19 cellular contexts compared by ENCODE assay signal in the genomic region with DNA sequence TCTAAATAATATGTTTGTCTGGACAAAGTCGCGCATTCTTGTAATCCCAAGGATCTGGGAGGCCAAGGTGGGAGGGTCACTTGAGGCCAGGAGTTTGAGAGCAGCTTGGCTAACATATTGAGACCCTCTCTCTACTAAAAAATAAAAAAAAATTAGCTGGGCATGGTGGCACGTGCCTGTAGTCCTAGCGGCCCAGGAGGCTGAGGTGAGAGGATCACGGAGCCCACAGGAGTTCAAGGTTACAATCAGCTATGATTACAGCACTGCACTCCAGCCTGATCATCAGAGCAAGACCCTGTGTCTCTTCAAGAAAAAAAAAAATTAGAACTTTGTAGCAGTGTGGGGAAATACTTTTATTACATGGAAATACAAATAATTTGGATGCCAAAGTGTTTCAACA. TPM values are rescaled to one million over a fixed set of nuclear protein-coding genes. Genes with fewer than 3 reads are reported as not detected.
"Had no signal": no experiment of that assay in that cellular context is flagged by ENCODE, and none has a peak within 500 bp of the region (broad histone marks: within the 10 kb centered on the region; RNA-seq: fewer than 3 reads in every experiment).

No MANE protein-coding gene starts in this region.

- H3K4me1 ChIP-seq: testis, uterus had no signal

- FAIRE-seq: astrocyte had no signal

- H3K36me3 ChIP-seq: brain microvascular endothelial cell, uterus had no signal

- H3K27ac ChIP-seq: brain microvascular endothelial cell, testis, uterus had no signal

- H3K27me3 ChIP-seq: brain microvascular endothelial cell, testis, uterus had no signal

- H3K4me3 ChIP-seq: testis, uterus had no signal

- DNase-seq: activated CD4-positive, alpha-beta T cell treated with anti-CD3 and anti-CD28 coated beads for 4 hours; activated CD4-positive, alpha-beta T cell treated with anti-CD3 and anti-CD28 coated beads, Interleukin-2, amount 50 U/mL, for 4 hours; activated CD8-positive, alpha-beta memory T cell treated with anti-CD3 and anti-CD28 coated beads for 24 hours; activated effector memory CD4-positive, alpha-beta T cell treated with Interleukin-2 at 50 U/mL for 16 hours; activated naive CD4-positive, alpha-beta T cell treated with anti-CD3 and anti-CD28 coated beads for 36 hours; activated naive CD8-positive, alpha-beta T cell treated with anti-CD3 and anti-CD28 coated beads for 36 hours; islet precursor cell; naive thymus-derived CD8-positive, alpha-beta T cell; occipital lobe; stimulated activated CD4-positive, alpha-beta T cell treated with anti-CD3 and anti-CD28 coated beads, Interleukin-2, amount 100 ng/mL, for 48 hours; stimulated activated naive CD4-positive, alpha-beta T cell treated with Interleukin-2 at 50 U/mL for 16 hours; T-helper 1 cell; testis; uterus had no signal

- H3K9me3 ChIP-seq: testis, uterus had no signal

- ATAC-seq: esophagus mucosa; naive thymus-derived CD8-positive, alpha-beta T cell had no signal

RNA-seq across cellular contexts. Expression of a gene that starts 6.1 kb away (rescaled TPM):
- total RNA-seq: activated naive CD4-positive, alpha-beta T cell treated with anti-CD3 and anti-CD28 coated beads for 36 hours; naive thymus-derived CD8-positive, alpha-beta T cell had no signal
- polyA plus RNA-seq: liver; naive thymus-derived CD8-positive, alpha-beta T cell had no signal

RNA-seq across cellular contexts. Expression of a gene that starts 34.5 kb away (rescaled TPM):
- total RNA-seq: activated naive CD8-positive, alpha-beta T cell treated with anti-CD3 and anti-CD28 coated beads for 36 hours; esophagus mucosa; liver; naive thymus-derived CD8-positive, alpha-beta T cell; skeletal muscle tissue had no signal
- polyA plus RNA-seq: liver; naive thymus-derived CD8-positive, alpha-beta T cell had no signal
